Comparison of ENCODE assay signal across 8 cellular contexts in genomic region chr9:132670816-132671371, GRCh38. TPM values are rescaled to one million over a fixed set of nuclear protein-coding genes. Genes with fewer than 3 reads are reported as not detected.
DNase-seq lines count a peak whose midpoint lies in the region; ATAC-seq and TF ChIP-seq lines count a peak whose summit lies in the region.

No MANE protein-coding gene starts in this region.

- peaks cover 79% of the 10 kb centered on the region for H3K79me2 ChIP-seq in ACC112 (ENCODE audit: control insufficient read depth, insufficient read depth, low read length, unreplicated experiment)

- H2AFZ ChIP-seq in ACC112 (ENCODE audit: low read length, unreplicated experiment) = no peak overlapping the region

- H3K9me3 ChIP-seq in ascending aorta = no peaks in the 10 kb centered on the region

- TF ChIP-seq CTCF in ascending aorta (IDR thresholded peaks at IDR 0.05) = no peak

- H3K4me1 ChIP-seq in ACC112 (ENCODE audit: control insufficient read depth, insufficient read depth, low read length, unreplicated experiment) (peaks cover 33% of the 10 kb centered on the region), ascending aorta (peaks cover 0 to 25% of the 10 kb centered on the region in 2 donors)

- H3K27me3 ChIP-seq in ACC112 (ENCODE audit: insufficient read depth, low read length) (no peaks in the 10 kb centered on the region), ascending aorta (no peaks in the 10 kb centered on the region)

- peak overlapping the region; percentile 95 for H3K27ac ChIP-seq in ACC112 (ENCODE audit: low read depth, low read length)
- H3K27ac ChIP-seq in ascending aorta = peak overlapping the region; percentile 93 to 99

- ATAC-seq in GM18907 (IDR thresholded peaks at IDR 0.05; ENCODE audit: unreplicated experiment) (peak; percentile 33), HG03354 (IDR thresholded peaks at IDR 0.05; ENCODE audit: poor library complexity, severe bottlenecking, unreplicated experiment) (peak; percentile 30)

- intact Hi-C loops in ascending aorta (cut with DNase I) = loop anchor here (1.0 to 10.0 kb wide), 3 partner anchors 207 to 596 kb away; partner anchors contain the start of genes AK8, MED27, SPACA9 and TSC1

- DNase-seq in T follicular helper cell (ENCODE audit: low read depth) = peak; percentile 56
- peak in 1 of 2 donors; percentile 66 for DNase-seq in ascending aorta (ENCODE audit: low spot score in 2 of 2)
- peak; percentile 56 for DNase-seq in iPS-NIHi11 (ENCODE audit: low spot score)
- peak; percentile 2 to 12 for DNase-seq in stimulated activated CD4-positive, alpha-beta T cell treated with anti-CD3 and anti-CD28 coated beads, Interleukin-1b, Interleukin-23, amount 100 ng/mL, for 1 hour (ENCODE audit: low read depth in 2 of 2)
- DNase-seq in epidermal melanocyte (ENCODE audit: insufficient read length, low spot score) = no peak

- peaks cover 7% of the 10 kb centered on the region; the same call in 1 of the 2 replicates for H3K36me3 ChIP-seq in ACC112 (ENCODE audit: insufficient read depth, low read length)
- no peaks in the 10 kb centered on the region for H3K36me3 ChIP-seq in ascending aorta

- H3K4me3 ChIP-seq in ACC112 (ENCODE audit: low read depth, low read length) = peak overlapping the region; percentile 99
- H3K4me3 ChIP-seq in ascending aorta = peak overlapping the region; percentile 83 to 100

RNA-seq across cellular contexts. Expression of gene GTF3C4, which starts 0.6 kb away (rescaled TPM):
- 9.8 TPM for total RNA-seq in ascending aorta

RNA-seq across cellular contexts. Expression of gene DDX31, which starts 1.1 kb away (rescaled TPM):
- total RNA-seq in ascending aorta = 20.4 TPM
